In the genomic region with DNA sequence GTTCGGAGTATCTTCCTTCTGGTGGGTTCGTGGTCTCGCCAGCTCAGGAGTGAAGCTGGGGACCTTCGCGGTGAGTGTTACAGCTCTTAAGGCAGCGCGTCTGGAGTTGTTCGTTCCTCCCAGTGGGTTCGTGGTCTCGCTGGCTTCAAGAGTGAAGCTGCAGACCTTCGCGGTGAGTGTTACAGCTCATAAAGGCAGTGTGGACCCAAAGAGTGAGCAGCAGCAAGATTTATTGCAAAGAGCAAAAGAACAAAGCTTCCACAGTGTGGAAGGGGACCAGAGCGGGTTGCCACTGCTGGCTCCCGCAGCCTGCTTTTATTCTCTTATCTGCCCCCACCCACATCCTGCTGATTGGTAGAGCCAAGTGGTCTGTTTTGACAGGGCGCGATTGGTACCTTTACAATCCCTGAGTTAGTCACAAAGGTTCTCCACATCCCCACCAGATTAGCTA, we compare ENCODE assay signal across 8 cellular contexts.
DNase-seq lines count a peak whose midpoint lies in the region; ATAC-seq and TF ChIP-seq lines count a peak whose summit lies in the region.
"Not testable (repeated sequence)": the region's sequence is repeated elsewhere in the genome, so short reads cannot be mapped to it uniquely, and the experiment has no call there.

No MANE protein-coding gene starts in this region.

- not testable (repeated sequence) for H3K4me3 ChIP-seq in CD4-positive, alpha-beta memory T cell (ENCODE audit: low read length in 2 of 2); cardiac muscle cell

- POLR2A ChIA-PET in CD4-positive, alpha-beta memory T cell (lab: Charles Lee; ENCODE audit: partially characterized antibody): interaction anchor here (0.9 to 16.5 kb wide), 5 partner anchors 46 to 268 kb away, joined by 3 to 630 read pairs (median 4); a partner anchor contains a TSS
- POLR2A ChIA-PET in activated CD8-positive, alpha-beta T cell treated with anti-CD3 and anti-CD28 coated beads for 36 hours (lab: Charles Lee): interaction anchor here (0.8 to 8.5 kb wide), 9 partner anchors 12 to 262 kb away, joined by 3 to 88 read pairs (median 3); a partner anchor contains a TSS

- H3K27me3 ChIP-seq in CD4-positive, alpha-beta memory T cell (ENCODE audit: insufficient read depth, low read length); cardiac muscle cell: not testable (repeated sequence)

- H3K4me1 Mint-ChIP-seq in CD4-positive, alpha-beta memory T cell: peaks cover 55 to 89% (median 71%) of the 10 kb centered on the region in 4 donors
- peaks cover 66% of the 10 kb centered on the region for H3K4me1 Mint-ChIP-seq in activated CD8-positive, alpha-beta T cell treated with anti-CD3 and anti-CD28 coated beads for 36 hours (ENCODE audit: low read depth)
- H3K4me1 Mint-ChIP-seq in activated T-cell treated with anti-CD3 and anti-CD28 coated beads, Interleukin-2, amount 50 U/mL, for 4 hours (ENCODE audit: low read depth): peaks cover 79% of the 10 kb centered on the region
- peaks cover 73% of the 10 kb centered on the region for H3K4me1 Mint-ChIP-seq in stimulated activated memory B cell treated with anti-CD40 and anti-IgM and Interleukin-4, amounts not matched to agents 10 μg/mL and 1 μg/mL and 100 μg/mL, for 72 hours

- intact Hi-C loops in CD4-positive, alpha-beta memory T cell (cut with micrococcal nuclease): loop anchor here (5.0 kb wide), 2 partner anchors 594 to 829 kb away; no protein-coding TSS in a partner anchor
- intact Hi-C loops in activated CD8-positive, alpha-beta T cell treated with anti-CD3 and anti-CD28 coated beads for 36 hours (cut with micrococcal nuclease): loop anchor here (2.0 to 10.0 kb wide), 2 partner anchors 261 to 1021 kb away; a partner anchor contains a TSS

- H3K27ac ChIP-seq in CD4-positive, alpha-beta memory T cell (ENCODE audit: low read depth, low read length): not testable (repeated sequence)
- peak overlapping the region; percentile 56 for H3K27ac ChIP-seq in cardiac muscle cell

- not testable (repeated sequence) for H3K36me3 Mint-ChIP-seq in CD4-positive, alpha-beta memory T cell; activated T-cell treated with anti-CD3 and anti-CD28 coated beads, Interleukin-2, amount 50 U/mL, for 4 hours (ENCODE audit: insufficient read depth); stimulated activated memory B cell treated with anti-CD40 and anti-IgM and Interleukin-4, amounts not matched to agents 10 μg/mL and 1 μg/mL and 100 μg/mL, for 72 hours
- H3K36me3 Mint-ChIP-seq in activated CD8-positive, alpha-beta T cell treated with anti-CD3 and anti-CD28 coated beads for 36 hours (ENCODE audit: low read depth): peaks cover 14% of the 10 kb centered on the region
- peaks cover 21 to 26% of the 10 kb centered on the region in 2 donors for H3K36me3 Mint-ChIP-seq in activated naive CD4-positive, alpha-beta T cell treated with anti-CD3 and anti-CD28 coated beads, Interleukin-2, amount 50 U/mL, for 72 hours

- peak overlapping the region; percentile 86 to 99 (median 96) for H3K27ac Mint-ChIP-seq in CD4-positive, alpha-beta memory T cell
- H3K27ac Mint-ChIP-seq in activated CD8-positive, alpha-beta T cell treated with anti-CD3 and anti-CD28 coated beads for 36 hours: peak overlapping the region; percentile 97
- H3K27ac Mint-ChIP-seq in activated naive CD4-positive, alpha-beta T cell treated with anti-CD3 and anti-CD28 coated beads, Interleukin-2, amount 50 U/mL, for 72 hours: peak overlapping the region; percentile 96 to 99
- H3K27ac Mint-ChIP-seq in stimulated activated memory B cell treated with anti-CD40 and anti-IgM and Interleukin-4, amounts not matched to agents 10 μg/mL and 1 μg/mL and 100 μg/mL, for 72 hours: peak overlapping the region; percentile 99

- peak in 2 of 5 donors; percentile 34 to 44 for DNase-seq in CD4-positive, alpha-beta memory T cell
- peak; percentile 6 for DNase-seq in T-helper 22 cell (ENCODE audit: low read depth)
- DNase-seq in activated CD8-positive, alpha-beta T cell treated with anti-CD3 and anti-CD28 coated beads for 36 hours: peak; percentile 80
- peak; percentile 25 for DNase-seq in activated T-cell treated with anti-CD3 and anti-CD28 coated beads, Interleukin-2, amount 50 U/mL, for 4 hours
- DNase-seq in activated naive CD4-positive, alpha-beta T cell treated with anti-CD3 and anti-CD28 coated beads, Interleukin-2, amount 50 U/mL, for 72 hours (ENCODE audit: low spot score in 2 of 2): peak; percentile 50 to 70
- not testable (repeated sequence) for DNase-seq in cardiac muscle cell (ENCODE audit: low read depth in 1 of 2, low spot score in 1 of 2)
- DNase-seq in stimulated activated CD4-positive, alpha-beta T cell treated with anti-CD3 and anti-CD28 coated beads, Interleukin-15, amount 100 ng/mL, for 24 hours: peak; percentile 57

- CTCF ChIA-PET in CD4-positive, alpha-beta memory T cell (lab: Charles Lee; ENCODE audit: partially characterized antibody): interaction anchor here (0.7 to 8.0 kb wide), 6 partner anchors 42 to 1024 kb away, joined by 3 to 91 read pairs (median 4); a partner anchor contains a TSS
- CTCF ChIA-PET in activated CD8-positive, alpha-beta T cell treated with anti-CD3 and anti-CD28 coated beads for 36 hours (lab: Charles Lee): interaction anchor here (1.2 to 5.4 kb wide), 3 partner anchors 13 to 261 kb away, joined by 4 to 52 read pairs (median 10); a partner anchor contains a TSS

- peaks cover 0 to 15% (median 5%) of the 10 kb centered on the region in 8 donors for H3K9me3 Mint-ChIP-seq in CD4-positive, alpha-beta memory T cell
- not testable (repeated sequence) for H3K9me3 Mint-ChIP-seq in activated CD8-positive, alpha-beta T cell treated with anti-CD3 and anti-CD28 coated beads for 36 hours; activated T-cell treated with anti-CD3 and anti-CD28 coated beads, Interleukin-2, amount 50 U/mL, for 4 hours; stimulated activated memory B cell treated with anti-CD40 and anti-IgM and Interleukin-4, amounts not matched to agents 10 μg/mL and 1 μg/mL and 100 μg/mL, for 72 hours
- peaks cover 3 to 10% of the 10 kb centered on the region in 2 donors for H3K9me3 Mint-ChIP-seq in activated naive CD4-positive, alpha-beta T cell treated with anti-CD3 and anti-CD28 coated beads, Interleukin-2, amount 50 U/mL, for 72 hours

- H3K36me3 ChIP-seq in CD4-positive, alpha-beta memory T cell (ENCODE audit: insufficient read depth, low read length); cardiac muscle cell: not testable (repeated sequence)

- peaks cover 65% of the 10 kb centered on the region for H3K4me1 ChIP-seq in CD4-positive, alpha-beta memory T cell (ENCODE audit: insufficient read depth, low read length)
- H3K4me1 ChIP-seq in cardiac muscle cell (ENCODE audit: low read depth): peaks cover 27% of the 10 kb centered on the region

- not testable (repeated sequence) for H3K27me3 Mint-ChIP-seq in CD4-positive, alpha-beta memory T cell; activated CD8-positive, alpha-beta T cell treated with anti-CD3 and anti-CD28 coated beads for 36 hours; activated T-cell treated with anti-CD3 and anti-CD28 coated beads, Interleukin-2, amount 50 U/mL, for 4 hours (ENCODE audit: low read depth); stimulated activated memory B cell treated with anti-CD40 and anti-IgM and Interleukin-4, amounts not matched to agents 10 μg/mL and 1 μg/mL and 100 μg/mL, for 72 hours

- not testable (repeated sequence) for H3K9me3 ChIP-seq in CD4-positive, alpha-beta memory T cell (ENCODE audit: control insufficient read depth in 1 of 2, low read length in 2 of 2); cardiac muscle cell (ENCODE audit: low read depth)

- peak overlapping the region; percentile 15 to 89 (median 84) for H3K4me3 Mint-ChIP-seq in CD4-positive, alpha-beta memory T cell
- H3K4me3 Mint-ChIP-seq in activated CD8-positive, alpha-beta T cell treated with anti-CD3 and anti-CD28 coated beads for 36 hours: peak overlapping the region; percentile 80
- peak overlapping the region; percentile 84 for H3K4me3 Mint-ChIP-seq in activated T-cell treated with anti-CD3 and anti-CD28 coated beads, Interleukin-2, amount 50 U/mL, for 4 hours
- H3K4me3 Mint-ChIP-seq in stimulated activated memory B cell treated with anti-CD40 and anti-IgM and Interleukin-4, amounts not matched to agents 10 μg/mL and 1 μg/mL and 100 μg/mL, for 72 hours: peak overlapping the region; percentile 82

- TF ChIP-seq CTCF in activated CD8-positive, alpha-beta T cell treated with anti-CD3 and anti-CD28 coated beads for 36 hours (IDR thresholded peaks at IDR 0.05); cardiac muscle cell (IDR thresholded peaks at IDR 0.05; ENCODE audit: low read depth, low read length): not testable (repeated sequence)

- not testable (repeated sequence) for ATAC-seq in activated CD8-positive, alpha-beta T cell treated with anti-CD3 and anti-CD28 coated beads for 36 hours; activated T-cell treated with anti-CD3 and anti-CD28 coated beads, Interleukin-2, amount 50 U/mL, for 4 hours; activated naive CD4-positive, alpha-beta T cell treated with anti-CD3 and anti-CD28 coated beads, Interleukin-2, amount 50 U/mL, for 72 hours; stimulated activated memory B cell treated with anti-CD40 and anti-IgM and Interleukin-4, amounts not matched to agents 10 μg/mL and 1 μg/mL and 100 μg/mL, for 72 hours
